Comparison of ENCODE assay signal across 22 cellular contexts in the genomic region with DNA sequence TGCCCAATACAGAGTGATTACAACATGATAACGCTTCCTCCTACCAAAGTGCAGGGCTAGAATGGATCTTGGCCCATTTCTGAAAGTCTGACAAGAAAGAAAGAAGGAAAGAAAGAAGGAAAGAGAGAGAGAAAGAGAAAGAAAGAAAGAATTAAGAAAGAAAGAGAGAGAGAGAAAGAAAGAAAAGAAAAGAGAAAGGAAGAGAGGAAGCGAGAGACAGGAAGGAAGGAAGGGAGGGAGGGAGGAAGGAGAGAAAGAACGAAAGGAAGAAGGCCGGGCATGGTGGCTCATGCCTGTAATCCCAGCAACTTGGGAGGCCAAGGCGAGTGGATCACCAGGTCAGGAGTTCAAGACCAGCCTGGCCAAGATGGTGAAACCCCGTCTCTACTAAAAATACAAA. TPM values are rescaled to one million over a fixed set of nuclear protein-coding genes. Genes with fewer than 3 reads are reported as not detected.
A peak's percentile ranks its signal among the peaks of the same experiment; 100 is the strongest.
DNase-seq lines count a peak whose midpoint lies in the region; ATAC-seq and TF ChIP-seq lines count a peak whose summit lies in the region.
"Had no signal": no experiment of that assay in that cellular context is flagged by ENCODE, and none has a peak within 500 bp of the region (broad histone marks: within the 10 kb centered on the region; RNA-seq: fewer than 3 reads in every experiment).

No MANE protein-coding gene starts in this region.

- H3K4ac ChIP-seq in neuronal stem cell (ENCODE audit: low read length): no peak overlapping the region

- H2AFZ ChIP-seq in neuronal stem cell (ENCODE audit: low read length) (peak overlapping the region; percentile 0), neural progenitor cell (replicated peaks) (no peak overlapping the region)
- H2AFZ ChIP-seq: GM23248 had no signal

- no peak overlapping the region for H2BK12ac ChIP-seq in neuronal stem cell (ENCODE audit: low read length)

- H3K4me2 ChIP-seq in neuronal stem cell (ENCODE audit: insufficient read depth, low read length, poor library complexity, severe bottlenecking) (no peak overlapping the region), neural progenitor cell (no peak overlapping the region)

- H3K27me3 Mint-ChIP-seq in T-helper 1 cell treated with Interleukin-12 subunit alpha and Interleukin-12 subunit beta and Interleukin-4 antibody, amounts not matched to agents 30 μg/mL and 1 μg/mL, for 36 hours (ENCODE audit: low read depth): peaks cover 8% of the 10 kb centered on the region
- H3K27me3 Mint-ChIP-seq in central memory CD8-positive, alpha-beta T cell: peaks cover 91% of the 10 kb centered on the region
- H3K27me3 Mint-ChIP-seq in osteocyte (ENCODE audit: unreplicated experiment) (peaks cover 11% of the 10 kb centered on the region), neural progenitor cell (ENCODE audit: insufficient read depth, low read depth) (peaks cover 2% of the 10 kb centered on the region)

- no peaks in the 10 kb centered on the region for H3K79me2 ChIP-seq in neural progenitor cell (ENCODE audit: low read depth)

- no peaks in the 10 kb centered on the region for H3K36me3 Mint-ChIP-seq in T-helper 1 cell treated with Interleukin-12 subunit alpha and Interleukin-12 subunit beta and Interleukin-4 antibody, amounts not matched to agents 30 μg/mL and 1 μg/mL, for 36 hours (ENCODE audit: low read depth)
- H3K36me3 Mint-ChIP-seq in central memory CD8-positive, alpha-beta T cell (ENCODE audit: insufficient read depth): no peaks in the 10 kb centered on the region
- H3K36me3 Mint-ChIP-seq in osteocyte (ENCODE audit: unreplicated experiment) (no peaks in the 10 kb centered on the region), neural progenitor cell (no peaks in the 10 kb centered on the region)
- H3K36me3 Mint-ChIP-seq: CD14-positive monocyte had no signal

- H4K91ac ChIP-seq in neuronal stem cell (ENCODE audit: low read depth, low read length, poor library complexity): no peak overlapping the region

- H2BK120ac ChIP-seq in neuronal stem cell (ENCODE audit: low read depth, low read length): no peak overlapping the region

- H3K36me3 ChIP-seq in neuronal stem cell (replicated peaks in 1 of 2; ENCODE audit: control insufficient read depth in 2 of 2, insufficient read depth in 2 of 2, low read length in 2 of 2) (no peaks in the 10 kb centered on the region), neural progenitor cell (no peaks in the 10 kb centered on the region)
- H3K36me3 ChIP-seq: BE2C; BLaER1 treated with 17β-estradiol and CSF1 and Interleukin-3, amounts not matched to agents 10 nM and 100 nM; HAP-1 had no signal

- no peak overlapping the region for H4K8ac ChIP-seq in neuronal stem cell (ENCODE audit: low read depth, low read length)

- no peak for ATAC-seq in central memory CD8-positive, alpha-beta T cell (replicated peaks; ENCODE audit: extremely low read depth, poor library complexity, severe bottlenecking)
- ATAC-seq: GM12878 had no signal

- H3K18ac ChIP-seq in neuronal stem cell (ENCODE audit: low read length): no peak overlapping the region

- no peak overlapping the region for H2BK15ac ChIP-seq in neuronal stem cell (ENCODE audit: low read length)

- H3K27ac Mint-ChIP-seq in T-helper 1 cell treated with Interleukin-12 subunit alpha and Interleukin-12 subunit beta and Interleukin-4 antibody, amounts not matched to agents 30 μg/mL and 1 μg/mL, for 36 hours: peak overlapping the region; percentile 43
- H3K27ac Mint-ChIP-seq in central memory CD8-positive, alpha-beta T cell (ENCODE audit: low read depth): peak overlapping the region; percentile 32
- H3K27ac Mint-ChIP-seq in osteocyte (ENCODE audit: unreplicated experiment): no peak overlapping the region
- no peak overlapping the region for H3K27ac Mint-ChIP-seq in neural progenitor cell
- H3K27ac Mint-ChIP-seq: CD4-positive, alpha-beta T cell; CD8-positive, alpha-beta memory T cell had no signal

- H3K9me3 ChIP-seq in neuronal stem cell (replicated peaks in 1 of 2; ENCODE audit: control insufficient read depth in 2 of 2, insufficient read depth in 1 of 2, low read depth in 1 of 2, low read length in 2 of 2) (no peaks in the 10 kb centered on the region), neural progenitor cell (ENCODE audit: low read depth) (no peaks in the 10 kb centered on the region)
- H3K9me3 ChIP-seq: BE2C, HAP-1 had no signal

- H3K27ac ChIP-seq in neuronal stem cell (replicated peaks; ENCODE audit: low read length) (no peak overlapping the region), neural progenitor cell (no peak overlapping the region)
- H3K27ac ChIP-seq: 22Rv1; BLaER1 treated with 17β-estradiol and CSF1 and Interleukin-3, amounts not matched to agents 10 nM and 100 nM; GM23248 had no signal

- H3K4me3 ChIP-seq in neuronal stem cell (ENCODE audit: low read length in 2 of 2): no peak overlapping the region
- H3K4me3 ChIP-seq in neural progenitor cell: no peak overlapping the region
- H3K4me3 ChIP-seq: BLaER1 treated with 17β-estradiol and CSF1 and Interleukin-3, amounts not matched to agents 10 nM and 100 nM; GM12878; GM23248; HAP-1 had no signal

- no peaks in the 10 kb centered on the region for H3K27me3 ChIP-seq in neuronal stem cell (ENCODE audit: control insufficient read depth in 3 of 3, insufficient read depth in 3 of 3, low read depth in 1 of 3, low read length in 3 of 3)
- H3K27me3 ChIP-seq in neural progenitor cell: no peaks in the 10 kb centered on the region
- H3K27me3 ChIP-seq: BE2C; BLaER1 treated with 17β-estradiol and CSF1 and Interleukin-3, amounts not matched to agents 10 nM and 100 nM had no signal

- WGBS in neuronal stem cell (ENCODE audit: extremely low coverage in 2 of 2, insufficient read length in 2 of 2, insufficient replicate concordance in 1 of 2), 2 donors: no CpG with 5 or more reads among the region's 6 CpGs

- H3K4me1 Mint-ChIP-seq in T-helper 1 cell treated with Interleukin-12 subunit alpha and Interleukin-12 subunit beta and Interleukin-4 antibody, amounts not matched to agents 30 μg/mL and 1 μg/mL, for 36 hours (ENCODE audit: low read depth): peaks cover 5% of the 10 kb centered on the region
- no peaks in the 10 kb centered on the region for H3K4me1 Mint-ChIP-seq in central memory CD8-positive, alpha-beta T cell
- H3K4me1 Mint-ChIP-seq in osteocyte (ENCODE audit: unreplicated experiment) (peaks cover 3% of the 10 kb centered on the region), neural progenitor cell (peaks cover 28% of the 10 kb centered on the region)

- DNase-seq in T-helper 1 cell (no peak), neuronal stem cell (ENCODE audit: low spot score) (no peak), osteocyte (ENCODE audit: extremely low spot score, unreplicated experiment) (no peak), neural progenitor cell (ENCODE audit: low spot score) (no peak)
- no peak for DNase-seq in central memory CD8-positive, alpha-beta T cell (ENCODE audit: low spot score in 2 of 2)
- no peak for DNase-seq in activated T-cell treated with anti-CD3 and anti-CD28 coated beads, Interleukin-2, amount 50 U/mL, for 1 hour
- DNase-seq: ACHN; AML-193; BE2C; CD4-positive, alpha-beta T cell; CD8-positive, alpha-beta memory T cell; DMS 273 treated with DMSO at 0.1 percent for 48 hours; DMS79; EL; GDM1; GM23248 had no signal

- no peaks in the 10 kb centered on the region for H3K79me1 ChIP-seq in neuronal stem cell (ENCODE audit: low read depth, low read length)

- TF ChIP-seq CTCF in osteocyte (IDR thresholded peaks at IDR 0.05): no peak
- no peak for TF ChIP-seq CTCF in neural progenitor cell (IDR thresholded peaks at IDR 0.05)

- peaks cover 2% of the 10 kb centered on the region for H3K9me3 Mint-ChIP-seq in T-helper 1 cell treated with Interleukin-12 subunit alpha and Interleukin-12 subunit beta and Interleukin-4 antibody, amounts not matched to agents 30 μg/mL and 1 μg/mL, for 36 hours
- no peaks in the 10 kb centered on the region for H3K9me3 Mint-ChIP-seq in central memory CD8-positive, alpha-beta T cell
- H3K9me3 Mint-ChIP-seq in osteocyte (ENCODE audit: unreplicated experiment) (no peaks in the 10 kb centered on the region), neural progenitor cell (peaks cover 6% of the 10 kb centered on the region)

- H2BK5ac ChIP-seq in neuronal stem cell (ENCODE audit: low read length): no peak overlapping the region

- H3F3A ChIP-seq in neural progenitor cell (ENCODE audit: low read depth): peaks cover 13% of the 10 kb centered on the region

- H3K23ac ChIP-seq in neuronal stem cell (ENCODE audit: low read depth, low read length, poor library complexity): no peak overlapping the region

- H3K9ac ChIP-seq in neuronal stem cell (ENCODE audit: low read depth, low read length, poor library complexity): no peak overlapping the region
- no peak overlapping the region for H3K9ac ChIP-seq in neural progenitor cell
- H3K9ac ChIP-seq: BLaER1 treated with 17β-estradiol and CSF1 and Interleukin-3, amounts not matched to agents 10 nM and 100 nM; GM23248 had no signal

- no peaks in the 10 kb centered on the region for H4K20me1 ChIP-seq in neural progenitor cell (ENCODE audit: low read depth)
- H4K20me1 ChIP-seq: BLaER1 treated with 17β-estradiol and CSF1 and Interleukin-3, amounts not matched to agents 10 nM and 100 nM had no signal

- H3K4me3 Mint-ChIP-seq in T-helper 1 cell treated with Interleukin-12 subunit alpha and Interleukin-12 subunit beta and Interleukin-4 antibody, amounts not matched to agents 30 μg/mL and 1 μg/mL, for 36 hours: no peak overlapping the region
- no peak overlapping the region for H3K4me3 Mint-ChIP-seq in central memory CD8-positive, alpha-beta T cell
- H3K4me3 Mint-ChIP-seq in osteocyte (ENCODE audit: unreplicated experiment): no peak overlapping the region
- no peak overlapping the region for H3K4me3 Mint-ChIP-seq in neural progenitor cell
- H3K4me3 Mint-ChIP-seq: CD14-positive monocyte; CD4-positive, alpha-beta T cell; CD8-positive, alpha-beta memory T cell had no signal

- H3K14ac ChIP-seq in neuronal stem cell (ENCODE audit: low read length): no peak overlapping the region

- H3K4me1 ChIP-seq in neuronal stem cell (ENCODE audit: control insufficient read depth in 2 of 2, insufficient read depth in 1 of 2, low read depth in 1 of 2, low read length in 2 of 2): peaks cover 12% of the 10 kb centered on the region in 2 donors
- peaks cover 10% of the 10 kb centered on the region for H3K4me1 ChIP-seq in neural progenitor cell
- H3K4me1 ChIP-seq: HAP-1 had no signal

- H2AK5ac ChIP-seq in neuronal stem cell (ENCODE audit: low read depth, low read length): no peak overlapping the region

RNA-seq across cellular contexts. Expression of a gene that starts 44.1 kb away (rescaled TPM):
- 3.8 TPM for polyA plus RNA-seq in neuronal stem cell (2013, experiment 1 of 2)
- polyA plus RNA-seq in neuronal stem cell (2013, experiment 2 of 2): 3.8 TPM
- 0.67 and 1.1 TPM in 2 replicates for total RNA-seq in osteocyte
- total RNA-seq in neural progenitor cell (ENCODE audit: low replicate concordance): 1.8 and 2.7 TPM in 2 replicates
- polyA plus RNA-seq: CD8-positive, alpha-beta memory T cell had no signal

RNA-seq across cellular contexts. Expression of a gene that starts 52.3 kb away (rescaled TPM):
- 62.8 TPM for polyA plus RNA-seq in neuronal stem cell (2013, experiment 1 of 2)
- polyA plus RNA-seq in neuronal stem cell (2013, experiment 2 of 2): 63.2 TPM
- total RNA-seq in osteocyte (285 and 296 TPM in 2 replicates), neural progenitor cell (ENCODE audit: low replicate concordance) (36.3 and 41.8 TPM in 2 replicates)

Comparison
In these comparisons a context has a peak if more than half of its experiments do, and no peak if none do; other contexts are left out.
1. H3K27ac Mint-ChIP-seq: peak in T-helper 1 cell treated with Interleukin-12 subunit alpha and Interleukin-12 subunit beta and Interleukin-4 antibody, amounts not matched to agents 30 μg/mL and 1 μg/mL, for 36 hours (single experiment) and central memory CD8-positive, alpha-beta T cell (single experiment); none in osteocyte (single experiment) and neural progenitor cell (single experiment).